In genomic region chr1:94180650-94181049, GRCh38 we compare ENCODE assay signal across 1 cellular context.
A peak's percentile ranks its signal among the peaks of the same experiment; 100 is the strongest.
TF ChIP-seq lines count a peak whose summit lies in the region.

No MANE protein-coding gene starts in this region.

TF ChIP-seq in endothelial cell of umbilical vein, 7 proteins besides CTCF, POLR2A, EP300 and RAD21:
- TF ChIP-seq MYC (IDR thresholded peaks at IDR 0.05; ENCODE audit: low read depth, low read length) (no peak), POLR2AphosphoS5 (IDR thresholded peaks at IDR 0.05; ENCODE audit: insufficient read depth, low read depth, low read length) (peak; percentile 19), FOS (IDR thresholded peaks at IDR 0.05; ENCODE audit: borderline replicate concordance, insufficient read depth, low read length) (peak; percentile 58)
